8 cellular contexts compared by ENCODE assay signal in genomic region chr17:76241205-76241539, GRCh38. TPM values are rescaled to one million over a fixed set of nuclear protein-coding genes. Genes with fewer than 3 reads are reported as not detected.
DNase-seq lines count a peak whose midpoint lies in the region; ATAC-seq and TF ChIP-seq lines count a peak whose summit lies in the region.

No MANE protein-coding gene starts in this region.

- peaks cover 14% of the 10 kb centered on the region for H3K4me1 ChIP-seq in mucosa of descending colon (ENCODE audit: low read depth)
- H3K4me1 ChIP-seq in vagina, result peaks cover 16% of the 10 kb centered on the region

- no peak for TF ChIP-seq POLR2A in vagina (IDR thresholded peaks at IDR 0.05)

- DNase-seq in Right ventricle myocardium inferior (ENCODE audit: missing footprints), result no peak
- DNase-seq in cardiac septum (ENCODE audit: low spot score), result no peak
- no peak for DNase-seq in coronary artery (ENCODE audit: low spot score)
- DNase-seq in mucosa of descending colon, result no peak
- DNase-seq in vagina (ENCODE audit: extremely low spot score in 2 of 2), result no peak
- no peak for DNase-seq in NCI-H1694 (lab: John Stamatoyannopoulos, UW)
- no peak for DNase-seq in DMS153 (lab: John Stamatoyannopoulos, UW)
- DNase-seq in DMS53 treated with DMSO at 0.1 percent for 48 hours (lab: John Stamatoyannopoulos, UW; ENCODE audit: unreplicated experiment), result no peak

- intact Hi-C loops in Right ventricle myocardium inferior (cut with DNase I), result loop anchor here (2.0 kb wide), 1 partner anchor 24 kb away; the partner anchor contains the start of gene UBALD2
- intact Hi-C loops in cardiac septum (cut with DNase I), result loop anchor here (2.0 kb wide), 1 partner anchor 18 kb away; no protein-coding TSS in a partner anchor
- intact Hi-C loops in mucosa of descending colon (cut with DNase I, micrococcal nuclease), result no loop called here
- intact Hi-C loops in vagina (cut with DNase I), result no loop called here

- TF ChIP-seq CTCF in coronary artery (IDR thresholded peaks at IDR 0.05) (no peak), mucosa of descending colon (IDR thresholded peaks at IDR 0.05) (no peak), vagina (IDR thresholded peaks at IDR 0.05) (no peak)

- H3K27ac ChIP-seq in coronary artery (peak overlapping the region; percentile 2 to 44), vagina (no peak overlapping the region)

- ATAC-seq in Right ventricle myocardium inferior (peak; percentile 57), mucosa of descending colon (peak; percentile 2)

- H3K36me3 ChIP-seq in mucosa of descending colon (ENCODE audit: low read depth) (no peaks in the 10 kb centered on the region), vagina (no peaks in the 10 kb centered on the region)

- H3K27me3 ChIP-seq in vagina, result no peaks in the 10 kb centered on the region

- H3K4me3 ChIP-seq in coronary artery (peak overlapping the region; percentile 69), mucosa of descending colon (no peak overlapping the region), vagina (peak overlapping the region; percentile 65 to 76)

- H3K9me3 ChIP-seq in mucosa of descending colon (no peaks in the 10 kb centered on the region), vagina (no peaks in the 10 kb centered on the region)

RNA-seq across cellular contexts. Expression of gene RNF157, which starts 0.9 kb away (rescaled TPM):
- total RNA-seq in Right ventricle myocardium inferior (19.4 TPM), cardiac septum (2.5 TPM), mucosa of descending colon (10 to 100 TPM; 11.6 to 45.8 (median 17.5) TPM), vagina (8.8 TPM)

RNA-seq across cellular contexts. Expression of gene UBALD2, which starts 24.0 kb away (rescaled TPM):
- total RNA-seq in Right ventricle myocardium inferior, result 30.4 TPM
- 22.7 TPM for total RNA-seq in cardiac septum
- total RNA-seq in mucosa of descending colon, result 100 to 1,000 TPM in 1 of 3 donors, 10 to 100 TPM in 2; 46.6 to 132 (median 99.1) TPM
- 18.4 TPM for total RNA-seq in vagina

Comparison
In these comparisons a context has a peak if more than half of its experiments do, and no peak if none do; other contexts are left out.
1. intact Hi-C loops: an anchor here in Right ventricle myocardium inferior (2.0 kb wide) and cardiac septum (2.0 kb wide); none called in mucosa of descending colon and vagina.